ENCODE assay signal across 8 cellular contexts in the genomic region with DNA sequence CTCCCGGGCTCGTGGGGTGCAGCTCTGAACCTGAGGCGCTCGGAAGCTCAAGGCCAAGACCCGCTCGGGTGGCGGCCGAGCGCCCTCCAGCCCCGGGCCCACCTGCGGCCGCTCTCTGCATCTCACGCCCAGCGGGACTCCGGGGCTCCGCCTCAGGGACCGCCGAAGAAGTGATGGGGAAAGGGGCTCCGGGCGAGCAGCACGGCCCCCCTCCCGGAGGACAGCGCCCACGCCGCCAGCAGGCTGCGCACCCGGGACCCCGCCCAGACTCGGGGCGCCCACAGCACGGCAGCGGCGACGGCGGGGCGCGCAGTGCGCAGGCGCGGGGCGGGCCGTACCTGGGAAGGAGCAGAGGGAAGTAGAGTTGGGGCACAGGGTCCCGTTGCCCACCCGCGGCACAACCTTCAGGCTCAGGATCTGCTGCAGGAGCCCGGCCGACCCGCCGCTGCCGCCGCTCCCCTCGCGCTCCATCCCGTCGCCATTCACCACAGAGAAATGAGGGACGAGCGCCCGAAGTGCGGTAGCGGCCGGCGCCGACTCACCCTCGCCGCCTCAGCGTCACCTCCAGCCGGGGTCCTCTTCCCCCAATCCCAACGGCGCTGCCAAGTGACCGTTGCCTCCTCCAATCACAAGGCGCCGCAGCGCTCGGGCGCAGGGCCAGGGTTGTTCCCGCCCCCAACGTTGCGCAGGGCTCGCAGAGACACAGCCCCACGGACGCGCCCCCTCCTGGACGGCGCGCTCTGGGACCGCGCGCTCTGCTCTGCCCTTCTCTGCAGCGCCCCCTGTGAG. TPM values are rescaled to one million over a fixed set of nuclear protein-coding genes. Genes with fewer than 3 reads are reported as not detected.
DNase-seq lines count a peak whose midpoint lies in the region; ATAC-seq, FAIRE-seq and TF ChIP-seq lines count a peak whose summit lies in the region.

A gene with protein sequence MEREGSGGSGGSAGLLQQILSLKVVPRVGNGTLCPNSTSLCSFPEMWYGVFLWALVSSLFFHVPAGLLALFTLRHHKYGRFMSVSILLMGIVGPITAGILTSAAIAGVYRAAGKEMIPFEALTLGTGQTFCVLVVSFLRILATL (minus strand): TSS at position 560 of the 789 bp plus-strand sequence. CDS start 89 bp downstream, at position 471.

- peak within 1 kb of the TSS; percentile 95 for H3K27ac Mint-ChIP-seq in mesothelial cell of epicardium

- peaks cover 4% of the 10 kb centered on the region for H3K36me3 Mint-ChIP-seq in mesothelial cell of epicardium

- peak; percentile 96 for DNase-seq in DMS114 treated with DMSO at 0.1 percent for 48 hours (lab: John Stamatoyannopoulos, UW; ENCODE audit: unreplicated experiment)
- peak; percentile 99 for DNase-seq in HuH-7 (ENCODE audit: low spot score)
- DNase-seq in activated CD8-positive, alpha-beta memory T cell treated with anti-CD3 and anti-CD28 coated beads, Interleukin-2, amount 50 U/mL, for 4 hours = peak; percentile 99
- peak; percentile 99 to 100 for DNase-seq in mesothelial cell of epicardium (ENCODE audit: low spot score in 2 of 2, unreplicated experiment in 2 of 2)
- peak; percentile 98 to 99 for DNase-seq in stimulated activated CD8-positive, alpha-beta memory T cell treated with anti-CD3 and anti-CD28 coated beads, Interleukin-15, amount 100 ng/mL, for 48 hours (ENCODE audit: low read depth in 2 of 2)

- H3K4me3 ChIP-seq in OCI-LY1 (ENCODE audit: low read depth, low read length, poor library complexity, severe bottlenecking) = peak within 1 kb of the TSS; percentile 85

- no peaks in the 10 kb centered on the region for H4K20me1 ChIP-seq in OCI-LY1 (ENCODE audit: insufficient read depth, low read length)

- H3K79me2 ChIP-seq in OCI-LY1 (ENCODE audit: insufficient read depth, low read length) = peaks cover 23% of the 10 kb centered on the region

- peak; percentile 90 for ATAC-seq in GM21515 (IDR thresholded peaks at IDR 0.05; ENCODE audit: unreplicated experiment)

- H3K36me3 ChIP-seq in OCI-LY1 (ENCODE audit: insufficient read depth, low read length) = no peaks in the 10 kb centered on the region

- peaks cover 3% of the 10 kb centered on the region for H3K9me3 Mint-ChIP-seq in mesothelial cell of epicardium

- peaks cover 16% of the 10 kb centered on the region for H3K4me1 ChIP-seq in OCI-LY1 (ENCODE audit: insufficient read depth, low read length, severe bottlenecking)

- H3K9me2 ChIP-seq in OCI-LY1 (ENCODE audit: low read depth, low read length) = no peaks in the 10 kb centered on the region

- H3K9ac ChIP-seq in OCI-LY1 (ENCODE audit: low read length) = peak within 1 kb of the TSS; percentile 88

- H3K27me3 Mint-ChIP-seq in mesothelial cell of epicardium (ENCODE audit: low read depth) = no peaks in the 10 kb centered on the region

- TF ChIP-seq CTCF in OCI-LY1 (IDR thresholded peaks at IDR 0.05; ENCODE audit: low read length) (peak; percentile 100), mesothelial cell of epicardium (IDR thresholded peaks at IDR 0.05; ENCODE audit: unreplicated experiment) (peak; percentile 100)

- peak; percentile 88 for FAIRE-seq in endometrium (lab: Jason Lieb, UNC)

- H2AFZ ChIP-seq in OCI-LY1 (ENCODE audit: low read length) = no peak within 1 kb of the TSS

- H3F3A ChIP-seq in OCI-LY1 (ENCODE audit: insufficient read depth, low read length) = no peaks in the 10 kb centered on the region

- peaks cover 36% of the 10 kb centered on the region for H3K4me1 Mint-ChIP-seq in mesothelial cell of epicardium

- no peaks in the 10 kb centered on the region for H3K9me3 ChIP-seq in OCI-LY1 (ENCODE audit: low read length)

- peak within 1 kb of the TSS; percentile 75 for H3K4me2 ChIP-seq in OCI-LY1 (ENCODE audit: low read length)

- 0 out of 2 replicates have a peak, but pooled peaks cover 2% of the 10 kb centered on the region for H3K27me3 ChIP-seq in OCI-LY1 (ENCODE audit: insufficient read depth, low read length)

- H3K4me3 Mint-ChIP-seq in mesothelial cell of epicardium = peak within 1 kb of the TSS; percentile 93

- H3K27ac ChIP-seq in OCI-LY1 (ENCODE audit: low read depth, low read length, poor library complexity, severe bottlenecking) = peak within 1 kb of the TSS; percentile 55

RNA-seq across cellular contexts. Expression of the gene that starts here (rescaled TPM):
- total RNA-seq in mesothelial cell of epicardium = 37.1 to 40.2 TPM (median 38.4 TPM) in 3 replicates

Comparison
In these comparisons a context has a peak if more than half of its experiments do, and no peak if none do; other contexts are left out.
1. Peak in every context shown above with its lines: DNase-seq, ATAC-seq, H3K4me3 ChIP-seq and H3K27ac ChIP-seq.